Comparison of ENCODE assay signal across 24 cellular contexts in genomic region chr14:19813171-19813920, GRCh38. TPM values are rescaled to one million over a fixed set of nuclear protein-coding genes. Genes with fewer than 3 reads are reported as not detected.
"Had no signal": no experiment of that assay in that cellular context is flagged by ENCODE, and none has a peak within 500 bp of the region (broad histone marks: within the 10 kb centered on the region; RNA-seq: fewer than 3 reads in every experiment).

No MANE protein-coding gene starts in this region.

RNA-seq across cellular contexts. Expression of gene OR4N2, which starts 9.8 kb away (rescaled TPM):
- total RNA-seq: kidney, left colon, left lung, liver, lower lobe of right lung, mammary epithelial cell, mucosa of gallbladder, natural killer cell, occipital lobe, osteocyte, progenitor cell of endocrine pancreas, pulmonary artery endothelial cell, renal cortical epithelial cell, right atrium auricular region, right lobe of liver, skeletal muscle tissue, smooth muscle cell, temporal lobe, tibial nerve, upper lobe of left lung, urinary bladder, vagina had no signal
- polyA plus RNA-seq: immature natural killer cell, liver, mammary epithelial cell, smooth muscle cell, urinary bladder had no signal

RNA-seq across cellular contexts. Expression of gene OR4M1, which starts 40.0 kb away (rescaled TPM):
- total RNA-seq: kidney, left colon, left lung, liver, lower lobe of right lung, mammary epithelial cell, mucosa of gallbladder, natural killer cell, occipital lobe, osteocyte, progenitor cell of endocrine pancreas, pulmonary artery endothelial cell, renal cortical epithelial cell, right atrium auricular region, right lobe of liver, skeletal muscle tissue, smooth muscle cell, temporal lobe, tibial nerve, upper lobe of left lung, urinary bladder, vagina had no signal
- polyA plus RNA-seq: immature natural killer cell, liver, mammary epithelial cell, smooth muscle cell, thymus, urinary bladder had no signal
